ENCODE assay signal across 36 cellular contexts in the genomic region with DNA sequence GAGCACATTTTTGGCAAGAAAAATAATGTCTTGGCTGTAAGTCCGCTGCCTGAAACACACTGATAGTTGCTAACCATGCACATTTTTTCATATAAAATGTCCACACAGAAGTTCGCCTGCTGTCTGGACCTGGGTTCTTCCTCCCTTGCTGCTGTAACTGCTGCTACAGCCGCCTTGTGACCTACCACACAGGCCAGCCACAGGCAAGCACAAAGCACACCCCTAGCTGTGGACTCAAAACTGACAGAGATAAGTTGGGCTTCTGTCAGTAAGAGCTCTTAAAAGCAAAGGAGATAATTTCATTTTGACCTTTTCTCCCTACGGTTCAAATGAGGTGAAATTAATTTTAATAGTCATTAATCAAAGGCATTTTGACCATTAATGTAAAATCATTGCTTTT.
"Had no signal": no experiment of that assay in that cellular context is flagged by ENCODE, and none has a peak within 500 bp of the region (broad histone marks: within the 10 kb centered on the region; RNA-seq: fewer than 3 reads in every experiment).

No MANE protein-coding gene starts in this region.

- ATAC-seq: activated CD4-positive, alpha-beta T cell treated with anti-CD3 and anti-CD28 coated beads for 36 hours; activated CD4-positive, CD25-positive, alpha-beta regulatory T cell treated with anti-CD3 and anti-CD28 coated beads, Interleukin-2, amount 50 U/mL, for 24 hours; activated CD8-positive, alpha-beta memory T cell treated with anti-CD3 and anti-CD28 coated beads, Interleukin-2, amount 10 ng/mL, durations not matched to agents 7 days and 5 days; activated CD8-positive, alpha-beta T cell treated with anti-CD3 and anti-CD28 coated beads, Interleukin-2, amount 10 ng/mL, durations not matched to agents 7 days and 5 days; activated naive CD8-positive, alpha-beta T cell treated with anti-CD3 and anti-CD28 coated beads, Interleukin-2, amount 50 U/mL, for 24 hours; WTC11 had no signal

- H3K4me1 Mint-ChIP-seq: activated CD4-positive, alpha-beta T cell treated with anti-CD3 and anti-CD28 coated beads for 36 hours; activated naive CD4-positive, alpha-beta T cell treated with anti-CD3 and anti-CD28 coated beads, Interleukin-2, amount 50 U/mL, for 24 hours; activated naive CD8-positive, alpha-beta T cell treated with anti-CD3 and anti-CD28 coated beads, Interleukin-2, amount 10 ng/mL, durations not matched to agents 7 days and 5 days; brain had no signal

- H3K36me3 ChIP-seq: ascending aorta, cardiac muscle cell, WERI-Rb-1 had no signal

- H3K9me3 ChIP-seq: ascending aorta had no signal

- H3K27ac ChIP-seq: ascending aorta, cardiac muscle cell, WERI-Rb-1 had no signal

- H3K27me3 Mint-ChIP-seq: activated CD4-positive, alpha-beta memory T cell treated with anti-CD3 and anti-CD28 coated beads, Interleukin-2, amount 10 ng/mL, durations not matched to agents 7 days and 5 days; activated CD4-positive, alpha-beta T cell treated with anti-CD3 and anti-CD28 coated beads for 36 hours; activated CD4-positive, alpha-beta T cell treated with anti-CD3 and anti-CD28 coated beads, Interleukin-2, amount 10 ng/mL, durations not matched to agents 7 days and 5 days; activated CD8-positive, alpha-beta memory T cell treated with anti-CD3 and anti-CD28 coated beads, Interleukin-2, amount 10 ng/mL, durations not matched to agents 7 days and 5 days; activated naive CD4-positive, alpha-beta T cell treated with anti-CD3 and anti-CD28 coated beads, Interleukin-2, amount 10 ng/mL, durations not matched to agents 7 days and 5 days; activated naive CD8-positive, alpha-beta T cell treated with anti-CD3 and anti-CD28 coated beads, Interleukin-2, amount 10 ng/mL, durations not matched to agents 7 days and 5 days; activated naive CD8-positive, alpha-beta T cell treated with anti-CD3 and anti-CD28 coated beads, Interleukin-2, amount 50 U/mL, for 24 hours; activated T-cell treated with anti-CD3 and anti-CD28 coated beads, Interleukin-2, amount 50 U/mL, for 24 hours; brain had no signal

- H3K27ac Mint-ChIP-seq: activated CD4-positive, alpha-beta memory T cell treated with anti-CD3 and anti-CD28 coated beads, Interleukin-2, amount 10 ng/mL, durations not matched to agents 7 days and 5 days; activated CD4-positive, alpha-beta T cell treated with anti-CD3 and anti-CD28 coated beads for 36 hours; activated CD4-positive, alpha-beta T cell treated with anti-CD3 and anti-CD28 coated beads, Interleukin-2, amount 10 ng/mL, durations not matched to agents 7 days and 5 days; activated CD8-positive, alpha-beta memory T cell treated with anti-CD3 and anti-CD28 coated beads, Interleukin-2, amount 10 ng/mL, durations not matched to agents 7 days and 5 days; activated CD8-positive, alpha-beta T cell treated with anti-CD3 and anti-CD28 coated beads, Interleukin-2, amount 10 ng/mL, durations not matched to agents 7 days and 5 days; activated naive CD4-positive, alpha-beta T cell treated with anti-CD3 and anti-CD28 coated beads, Interleukin-2, amount 10 ng/mL, durations not matched to agents 7 days and 5 days; activated naive CD4-positive, alpha-beta T cell treated with anti-CD3 and anti-CD28 coated beads, Interleukin-2, amount 50 U/mL, for 24 hours; activated naive CD8-positive, alpha-beta T cell; activated naive CD8-positive, alpha-beta T cell treated with anti-CD3 and anti-CD28 coated beads, Interleukin-2, amount 10 ng/mL, durations not matched to agents 7 days and 5 days; activated naive CD8-positive, alpha-beta T cell treated with anti-CD3 and anti-CD28 coated beads, Interleukin-2, amount 50 U/mL, for 24 hours; activated T-cell treated with anti-CD3 and anti-CD28 coated beads, Interleukin-2, amount 50 U/mL, for 24 hours; activated T-helper 2 cell treated with anti-CD3 and anti-CD28 coated beads, Interferon-gamma antibody, Interleukin-2, Interleukin-4, amounts not matched to agents 10 μg/mL and 5 μg/mL and 100 μg/mL, durations not matched to agents 14 hours and 24 hours and 36 hours; brain; T-helper 1 cell treated with Interleukin-12 subunit alpha and Interleukin-12 subunit beta and Interleukin-4 antibody, amounts not matched to agents 30 μg/mL and 1 μg/mL, for 36 hours; T-helper 2 cell treated with Interferon-gamma antibody and Interleukin-4, amounts not matched to agents 5 μg/mL and 100 μg/mL, for 36 hours; WTC11 had no signal

- H3K4me3 ChIP-seq: ascending aorta, cardiac muscle cell had no signal

- DNase-seq: activated CD4-positive, alpha-beta memory T cell treated with anti-CD3 and anti-CD28 coated beads, Interleukin-2, amount 10 ng/mL, durations not matched to agents 7 days and 5 days; activated CD4-positive, alpha-beta T cell treated with anti-CD3 and anti-CD28 coated beads for 1 hour; activated CD4-positive, alpha-beta T cell treated with anti-CD3 and anti-CD28 coated beads for 36 hours; activated CD4-positive, alpha-beta T cell treated with anti-CD3 and anti-CD28 coated beads for 48 hours; activated CD4-positive, alpha-beta T cell treated with anti-CD3 and anti-CD28 coated beads, Interleukin-2, amount 10 ng/mL, durations not matched to agents 7 days and 5 days; activated CD4-positive, alpha-beta T cell treated with anti-CD3 and anti-CD28 coated beads, Interleukin-2, amount 50 U/mL, for 48 hours; activated CD4-positive, CD25-positive, alpha-beta regulatory T cell; activated CD8-positive, alpha-beta memory T cell treated with anti-CD3 and anti-CD28 coated beads for 24 hours; activated CD8-positive, alpha-beta memory T cell treated with anti-CD3 and anti-CD28 coated beads, Interleukin-2, amount 10 ng/mL, durations not matched to agents 7 days and 5 days; activated CD8-positive, alpha-beta memory T cell treated with anti-CD3 and anti-CD28 coated beads, Interleukin-2, amount 50 U/mL, for 48 hours; activated CD8-positive, alpha-beta T cell treated with anti-CD3 and anti-CD28 coated beads, Interleukin-2, amount 10 ng/mL, durations not matched to agents 7 days and 5 days; activated effector memory CD4-positive, alpha-beta T cell treated with Interleukin-2 at 50 U/mL for 16 hours; activated gamma-delta T cell; activated naive CD4-positive, alpha-beta T cell treated with anti-CD3 and anti-CD28 coated beads, Interleukin-2, amount 10 ng/mL, durations not matched to agents 7 days and 5 days; activated naive CD4-positive, alpha-beta T cell treated with Interleukin-2 at 50 U/mL for 16 hours; activated naive CD8-positive, alpha-beta T cell treated with anti-CD3 and anti-CD28 coated beads, Interleukin-2, amount 10 ng/mL, durations not matched to agents 7 days and 5 days; activated naive CD8-positive, alpha-beta T cell treated with anti-CD3 and anti-CD28 coated beads, Interleukin-2, amount 50 U/mL, for 24 hours; activated T-cell treated with anti-CD3 and anti-CD28 coated beads, Interleukin-2, amount 50 U/mL, for 24 hours; activated T-cell treated with anti-CD3 and anti-CD28 coated beads, Interleukin-2, amount 50 U/mL, for 48 hours; amygdala; anterior cingulate cortex; central memory CD4-positive, alpha-beta T cell; T-helper 1 cell; T-helper 2 cell; T-helper 9 cell; WERI-Rb-1 had no signal

- H3K36me3 Mint-ChIP-seq: activated CD8-positive, alpha-beta memory T cell treated with anti-CD3 and anti-CD28 coated beads, Interleukin-2, amount 10 ng/mL, durations not matched to agents 7 days and 5 days; activated naive CD4-positive, alpha-beta T cell treated with anti-CD3 and anti-CD28 coated beads, Interleukin-2, amount 10 ng/mL, durations not matched to agents 7 days and 5 days; activated naive CD4-positive, alpha-beta T cell treated with anti-CD3 and anti-CD28 coated beads, Interleukin-2, amount 50 U/mL, for 24 hours; activated naive CD8-positive, alpha-beta T cell; activated naive CD8-positive, alpha-beta T cell treated with anti-CD3 and anti-CD28 coated beads, Interleukin-2, amount 10 ng/mL, durations not matched to agents 7 days and 5 days; brain; WTC11 had no signal

- H3K4me1 ChIP-seq: ascending aorta had no signal

- H3K9me3 Mint-ChIP-seq: activated naive CD4-positive, alpha-beta T cell treated with anti-CD3 and anti-CD28 coated beads, Interleukin-2, amount 50 U/mL, for 24 hours; activated T-cell treated with anti-CD3 and anti-CD28 coated beads, Interleukin-2, amount 50 U/mL, for 24 hours had no signal

- H3K4me3 Mint-ChIP-seq: activated CD4-positive, alpha-beta memory T cell treated with anti-CD3 and anti-CD28 coated beads, Interleukin-2, amount 10 ng/mL, durations not matched to agents 7 days and 5 days; activated CD4-positive, alpha-beta T cell treated with anti-CD3 and anti-CD28 coated beads for 36 hours; activated CD4-positive, alpha-beta T cell treated with anti-CD3 and anti-CD28 coated beads, Interleukin-2, amount 10 ng/mL, durations not matched to agents 7 days and 5 days; activated CD8-positive, alpha-beta memory T cell treated with anti-CD3 and anti-CD28 coated beads, Interleukin-2, amount 10 ng/mL, durations not matched to agents 7 days and 5 days; activated CD8-positive, alpha-beta T cell treated with anti-CD3 and anti-CD28 coated beads, Interleukin-2, amount 10 ng/mL, durations not matched to agents 7 days and 5 days; activated naive CD4-positive, alpha-beta T cell treated with anti-CD3 and anti-CD28 coated beads, Interleukin-2, amount 10 ng/mL, durations not matched to agents 7 days and 5 days; activated naive CD4-positive, alpha-beta T cell treated with anti-CD3 and anti-CD28 coated beads, Interleukin-2, amount 50 U/mL, for 24 hours; activated naive CD8-positive, alpha-beta T cell; activated naive CD8-positive, alpha-beta T cell treated with anti-CD3 and anti-CD28 coated beads, Interleukin-2, amount 10 ng/mL, durations not matched to agents 7 days and 5 days; activated naive CD8-positive, alpha-beta T cell treated with anti-CD3 and anti-CD28 coated beads, Interleukin-2, amount 50 U/mL, for 24 hours; activated T-cell treated with anti-CD3 and anti-CD28 coated beads, Interleukin-2, amount 50 U/mL, for 24 hours; brain; T-helper 1 cell treated with Interleukin-12 subunit alpha and Interleukin-12 subunit beta and Interleukin-4 antibody, amounts not matched to agents 30 μg/mL and 1 μg/mL, for 36 hours; T-helper 2 cell treated with Interferon-gamma antibody and Interleukin-4, amounts not matched to agents 5 μg/mL and 100 μg/mL, for 36 hours; WTC11 had no signal

- H3K27me3 ChIP-seq: ascending aorta, cardiac muscle cell had no signal
